In the genomic region with DNA sequence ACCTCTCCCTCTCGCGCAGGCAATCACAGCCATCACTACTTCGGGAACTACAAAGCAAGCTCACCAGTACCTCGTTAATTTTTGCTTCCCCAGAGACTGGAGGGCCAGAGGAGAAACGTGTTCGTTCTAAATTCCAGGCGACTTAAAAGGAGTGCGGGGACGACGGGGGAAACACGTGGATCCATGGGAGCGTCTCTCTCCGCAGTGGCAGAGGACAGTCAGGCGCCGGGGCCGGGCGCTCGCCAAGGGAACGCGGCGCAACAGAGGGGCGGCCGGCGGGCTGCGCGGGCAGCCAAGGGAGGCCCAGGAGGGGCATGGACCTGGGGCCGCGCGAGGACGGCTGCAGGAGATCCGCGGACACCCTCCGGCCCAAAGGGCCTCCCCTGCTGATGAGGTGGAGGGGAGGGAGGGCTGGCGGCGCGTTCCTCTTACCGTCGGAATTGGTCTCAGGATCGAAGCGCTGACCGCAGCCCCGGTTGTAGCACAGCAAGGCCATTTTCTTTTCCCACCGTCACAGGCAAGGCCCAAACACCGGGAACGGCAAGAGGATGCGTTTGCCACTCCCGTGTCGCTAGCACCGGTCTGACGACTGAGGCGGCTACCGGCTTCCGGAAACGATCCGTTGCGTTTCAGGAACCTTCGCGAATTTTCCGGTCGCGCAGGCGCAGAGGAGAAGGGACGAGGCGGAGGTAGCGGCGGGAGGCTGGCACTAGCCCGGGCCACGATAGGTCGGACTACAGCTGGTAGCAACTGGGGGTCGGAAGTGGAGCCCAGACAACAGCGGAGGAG, we compare ENCODE assay signal across 1 cellular context.
A peak's percentile ranks its signal among the peaks of the same experiment; 100 is the strongest.
TF ChIP-seq lines count a peak whose summit lies in the region.

CHORDC1 (minus strand) TSS at position 591 of the 789 bp plus-strand sequence; CDS start at position 496, 95 bp downstream.

TF ChIP-seq in GM12878, 131 proteins besides CTCF, POLR2A, EP300 and RAD21 (continued from another document):
- TF ChIP-seq, protein P1, sequence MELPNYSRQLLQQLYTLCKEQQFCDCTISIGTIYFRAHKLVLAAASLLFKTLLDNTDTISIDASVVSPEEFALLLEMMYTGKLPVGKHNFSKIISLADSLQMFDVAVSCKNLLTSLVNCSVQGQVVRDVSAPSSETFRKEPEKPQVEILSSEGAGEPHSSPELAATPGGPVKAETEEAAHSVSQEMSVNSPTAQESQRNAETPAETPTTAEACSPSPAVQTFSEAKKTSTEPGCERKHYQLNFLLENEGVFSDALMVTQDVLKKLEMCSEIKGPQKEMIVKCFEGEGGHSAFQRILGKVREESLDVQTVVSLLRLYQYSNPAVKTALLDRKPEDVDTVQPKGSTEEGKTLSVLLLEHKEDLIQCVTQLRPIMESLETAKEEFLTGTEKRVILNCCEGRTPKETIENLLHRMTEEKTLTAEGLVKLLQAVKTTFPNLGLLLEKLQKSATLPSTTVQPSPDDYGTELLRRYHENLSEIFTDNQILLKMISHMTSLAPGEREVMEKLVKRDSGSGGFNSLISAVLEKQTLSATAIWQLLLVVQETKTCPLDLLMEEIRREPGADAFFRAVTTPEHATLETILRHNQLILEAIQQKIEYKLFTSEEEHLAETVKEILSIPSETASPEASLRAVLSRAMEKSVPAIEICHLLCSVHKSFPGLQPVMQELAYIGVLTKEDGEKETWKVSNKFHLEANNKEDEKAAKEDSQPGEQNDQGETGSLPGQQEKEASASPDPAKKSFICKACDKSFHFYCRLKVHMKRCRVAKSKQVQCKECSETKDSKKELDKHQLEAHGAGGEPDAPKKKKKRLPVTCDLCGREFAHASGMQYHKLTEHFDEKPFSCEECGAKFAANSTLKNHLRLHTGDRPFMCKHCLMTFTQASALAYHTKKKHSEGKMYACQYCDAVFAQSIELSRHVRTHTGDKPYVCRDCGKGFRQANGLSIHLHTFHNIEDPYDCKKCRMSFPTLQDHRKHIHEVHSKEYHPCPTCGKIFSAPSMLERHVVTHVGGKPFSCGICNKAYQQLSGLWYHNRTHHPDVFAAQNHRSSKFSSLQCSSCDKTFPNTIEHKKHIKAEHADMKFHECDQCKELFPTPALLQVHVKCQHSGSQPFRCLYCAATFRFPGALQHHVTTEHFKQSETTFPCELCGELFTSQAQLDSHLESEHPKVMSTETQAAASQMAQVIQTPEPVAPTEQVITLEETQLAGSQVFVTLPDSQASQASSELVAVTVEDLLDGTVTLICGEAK (IDR thresholded peaks at IDR 0.05; ENCODE audit: borderline replicate concordance): peak; percentile 74; the same call in 1 of the 2 replicates
